ENCODE assay signal across 13 cellular contexts in the genomic region with DNA sequence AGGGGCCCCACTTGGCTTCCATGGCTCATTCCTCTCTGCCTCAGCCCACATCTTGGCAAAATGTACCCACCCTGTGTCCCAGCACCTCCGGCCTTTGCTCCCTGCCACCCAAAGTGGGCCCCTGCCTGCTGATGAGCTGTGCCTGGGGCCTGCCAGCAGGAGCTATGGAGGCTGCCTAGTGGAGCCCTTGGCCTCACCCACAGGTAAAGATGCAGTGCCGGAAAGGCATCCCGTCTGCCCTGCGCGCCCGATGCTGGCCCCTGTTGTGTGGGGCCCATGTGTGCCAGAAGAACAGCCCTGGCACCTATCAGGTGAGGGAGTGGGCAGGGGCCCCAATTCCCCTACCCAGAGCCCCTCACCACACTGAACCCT. TPM values are rescaled to one million over a fixed set of nuclear protein-coding genes. Genes with fewer than 3 reads are reported as not detected.
DNase-seq lines count a peak whose midpoint lies in the region; ATAC-seq and TF ChIP-seq lines count a peak whose summit lies in the region.
"Had no signal": no experiment of that assay in that cellular context is flagged by ENCODE, and none has a peak within 500 bp of the region (broad histone marks: within the 10 kb centered on the region; RNA-seq: fewer than 3 reads in every experiment).

No MANE protein-coding gene starts in this region.

- DNase-seq in stimulated activated naive CD8-positive, alpha-beta T cell treated with anti-CD3 and anti-CD28 coated beads, Interleukin-15, Interleukin-2, amounts not matched to agents 100 U/mL and 50 U/mL, for 24 hours: no peak
- no peak for DNase-seq in activated T-helper 1 cell treated with anti-CD3 and anti-CD28 coated beads, Interleukin-12 subunit alpha, Interleukin-12 subunit beta, Interleukin-2, Interleukin-4 antibody, amounts not matched to agents 30 ng/mL and 10 ng/mL and 1 ng/mL, durations not matched to agents 14 hours and 24 hours and 36 hours (ENCODE audit: low spot score)
- DNase-seq in lower lobe of right lung (no peak), A172 (ENCODE audit: low spot score) (no peak), GM19240 (ENCODE audit: insufficient read length, low spot score) (no peak), putamen (ENCODE audit: low spot score) (no peak)
- DNase-seq: islet precursor cell had no signal

- H3K4me3 Mint-ChIP-seq in stimulated activated naive CD8-positive, alpha-beta T cell treated with anti-CD3 and anti-CD28 coated beads, Interleukin-15, Interleukin-2, amounts not matched to agents 100 ng/mL and 50 ng/mL, for 24 hours: peak overlapping the region; percentile 98
- H3K4me3 Mint-ChIP-seq in activated T-helper 1 cell treated with anti-CD3 and anti-CD28 coated beads, Interleukin-12 subunit alpha, Interleukin-12 subunit beta, Interleukin-2, Interleukin-4 antibody, amounts not matched to agents 30 ng/mL and 10 ng/mL and 1 ng/mL, durations not matched to agents 14 hours and 24 hours and 36 hours: peak overlapping the region; percentile 88

- intact Hi-C loops in activated T-helper 1 cell treated with anti-CD3 and anti-CD28 coated beads, Interleukin-12 subunit alpha, Interleukin-12 subunit beta, Interleukin-2, Interleukin-4 antibody, amounts not matched to agents 30 ng/mL and 10 ng/mL and 1 ng/mL, durations not matched to agents 14 hours and 24 hours and 36 hours (cut with micrococcal nuclease): loop anchor here (5.0 to 10.0 kb wide), 3 partner anchors 200 to 1550 kb away; a partner anchor contains a TSS
- intact Hi-C loops in lower lobe of right lung (cut with DNase I): no loop called here

- H3K9me3 ChIP-seq in lower lobe of right lung: no peaks in the 10 kb centered on the region
- H3K9me3 ChIP-seq: ascending aorta, gastroesophageal sphincter had no signal

- H3K27ac ChIP-seq in lower lobe of right lung (peak overlapping the region; percentile 78), urinary bladder (ENCODE audit: low read depth) (no peak overlapping the region)
- H3K27ac ChIP-seq: ascending aorta, gastroesophageal sphincter had no signal

- H3K4me1 ChIP-seq in lower lobe of right lung (peaks cover 38% of the 10 kb centered on the region), urinary bladder (ENCODE audit: insufficient read depth) (no peaks in the 10 kb centered on the region)

- WGBS in urinary bladder: 88% methylated on average over 6 of the region's 6 CpGs

- no peaks in the 10 kb centered on the region for H3K27me3 ChIP-seq in lower lobe of right lung (ENCODE audit: low read depth)
- H3K27me3 ChIP-seq: ascending aorta had no signal

- H3K4me1 Mint-ChIP-seq in stimulated activated naive CD8-positive, alpha-beta T cell treated with anti-CD3 and anti-CD28 coated beads, Interleukin-15, Interleukin-2, amounts not matched to agents 100 ng/mL and 50 ng/mL, for 24 hours (ENCODE audit: low read depth): peaks cover 77% of the 10 kb centered on the region
- peaks cover 60% of the 10 kb centered on the region for H3K4me1 Mint-ChIP-seq in activated T-helper 1 cell treated with anti-CD3 and anti-CD28 coated beads, Interleukin-12 subunit alpha, Interleukin-12 subunit beta, Interleukin-2, Interleukin-4 antibody, amounts not matched to agents 30 ng/mL and 10 ng/mL and 1 ng/mL, durations not matched to agents 14 hours and 24 hours and 36 hours (ENCODE audit: low read depth)

- peaks cover 17% of the 10 kb centered on the region for H3K36me3 Mint-ChIP-seq in stimulated activated naive CD8-positive, alpha-beta T cell treated with anti-CD3 and anti-CD28 coated beads, Interleukin-15, Interleukin-2, amounts not matched to agents 100 ng/mL and 50 ng/mL, for 24 hours (ENCODE audit: low read depth)
- peaks cover 35% of the 10 kb centered on the region for H3K36me3 Mint-ChIP-seq in activated T-helper 1 cell treated with anti-CD3 and anti-CD28 coated beads, Interleukin-12 subunit alpha, Interleukin-12 subunit beta, Interleukin-2, Interleukin-4 antibody, amounts not matched to agents 30 ng/mL and 10 ng/mL and 1 ng/mL, durations not matched to agents 14 hours and 24 hours and 36 hours (ENCODE audit: low read depth)

- no peaks in the 10 kb centered on the region for H3K27me3 Mint-ChIP-seq in stimulated activated naive CD8-positive, alpha-beta T cell treated with anti-CD3 and anti-CD28 coated beads, Interleukin-15, Interleukin-2, amounts not matched to agents 100 ng/mL and 50 ng/mL, for 24 hours
- no peaks in the 10 kb centered on the region for H3K27me3 Mint-ChIP-seq in activated T-helper 1 cell treated with anti-CD3 and anti-CD28 coated beads, Interleukin-12 subunit alpha, Interleukin-12 subunit beta, Interleukin-2, Interleukin-4 antibody, amounts not matched to agents 30 ng/mL and 10 ng/mL and 1 ng/mL, durations not matched to agents 14 hours and 24 hours and 36 hours (ENCODE audit: insufficient read depth)

- H3K36me3 ChIP-seq in lower lobe of right lung (peaks cover 4% of the 10 kb centered on the region), urinary bladder (ENCODE audit: insufficient read depth) (peaks cover 2% of the 10 kb centered on the region)
- H3K36me3 ChIP-seq: ascending aorta had no signal

- H3K27ac Mint-ChIP-seq in stimulated activated naive CD8-positive, alpha-beta T cell treated with anti-CD3 and anti-CD28 coated beads, Interleukin-15, Interleukin-2, amounts not matched to agents 100 ng/mL and 50 ng/mL, for 24 hours: peak overlapping the region; percentile 97
- peak overlapping the region; percentile 88 for H3K27ac Mint-ChIP-seq in activated T-helper 1 cell treated with anti-CD3 and anti-CD28 coated beads, Interleukin-12 subunit alpha, Interleukin-12 subunit beta, Interleukin-2, Interleukin-4 antibody, amounts not matched to agents 30 ng/mL and 10 ng/mL and 1 ng/mL, durations not matched to agents 14 hours and 24 hours and 36 hours

- TF ChIP-seq CTCF in lower lobe of right lung (IDR thresholded peaks at IDR 0.05): no peak

- H3K9me3 Mint-ChIP-seq in stimulated activated naive CD8-positive, alpha-beta T cell treated with anti-CD3 and anti-CD28 coated beads, Interleukin-15, Interleukin-2, amounts not matched to agents 100 ng/mL and 50 ng/mL, for 24 hours: no peaks in the 10 kb centered on the region
- H3K9me3 Mint-ChIP-seq in activated T-helper 1 cell treated with anti-CD3 and anti-CD28 coated beads, Interleukin-12 subunit alpha, Interleukin-12 subunit beta, Interleukin-2, Interleukin-4 antibody, amounts not matched to agents 30 ng/mL and 10 ng/mL and 1 ng/mL, durations not matched to agents 14 hours and 24 hours and 36 hours: no peaks in the 10 kb centered on the region

- H3K4me3 ChIP-seq in lower lobe of right lung (peak overlapping the region; percentile 55), urinary bladder (ENCODE audit: low read depth, low read length) (peak overlapping the region; percentile 6)
- H3K4me3 ChIP-seq: ascending aorta, smooth muscle cell had no signal

- ATAC-seq in stimulated activated naive CD8-positive, alpha-beta T cell treated with anti-CD3 and anti-CD28 coated beads, Interleukin-15, Interleukin-2, amounts not matched to agents 100 U/mL and 50 U/mL, for 24 hours: no peak
- no peak for ATAC-seq in lower lobe of right lung
- ATAC-seq: gastroesophageal sphincter had no signal

RNA-seq across cellular contexts. Expression of a gene that starts 1.3 kb away (rescaled TPM):
- total RNA-seq in activated T-helper 1 cell treated with anti-CD3 and anti-CD28 coated beads, Interleukin-12 subunit alpha, Interleukin-12 subunit beta, Interleukin-2, Interleukin-4 antibody, amounts not matched to agents 30 ng/mL and 10 ng/mL and 1 ng/mL, durations not matched to agents 14 hours and 24 hours and 36 hours: 131 and 135 TPM in 2 replicates
- total RNA-seq in lower lobe of right lung (45.3 TPM), urinary bladder (0.42 TPM)
- 2.6 TPM for polyA plus RNA-seq in urinary bladder
- not detected in 2 replicates for total RNA-seq in A172 (2014; rRNA removed; shearing (Covaris generic))
- total RNA-seq: smooth muscle cell had no signal
- polyA plus RNA-seq: neural cell, smooth muscle cell had no signal

RNA-seq across cellular contexts. Expression of a gene that starts 3.5 kb away (rescaled TPM):
- 260 and 263 TPM in 2 replicates for total RNA-seq in activated T-helper 1 cell treated with anti-CD3 and anti-CD28 coated beads, Interleukin-12 subunit alpha, Interleukin-12 subunit beta, Interleukin-2, Interleukin-4 antibody, amounts not matched to agents 30 ng/mL and 10 ng/mL and 1 ng/mL, durations not matched to agents 14 hours and 24 hours and 36 hours
- 144 TPM for total RNA-seq in lower lobe of right lung
- total RNA-seq in urinary bladder: 70.6 TPM
- polyA plus RNA-seq in urinary bladder: 85.9 TPM
- total RNA-seq in A172 (2014; rRNA removed; shearing (Covaris generic)): 192 and 217 TPM in 2 replicates

RNA-seq across cellular contexts. Expression of a gene that starts 10.3 kb away (rescaled TPM):
- 0.62 and 0.81 TPM in 2 replicates for total RNA-seq in activated T-helper 1 cell treated with anti-CD3 and anti-CD28 coated beads, Interleukin-12 subunit alpha, Interleukin-12 subunit beta, Interleukin-2, Interleukin-4 antibody, amounts not matched to agents 30 ng/mL and 10 ng/mL and 1 ng/mL, durations not matched to agents 14 hours and 24 hours and 36 hours
- total RNA-seq in lower lobe of right lung (0.71 TPM), urinary bladder (0.63 TPM)
- 0.76 TPM for polyA plus RNA-seq in urinary bladder
- 0.05 TPM in 1 of 2 replicates, not detected in the other for total RNA-seq in A172 (2014; rRNA removed; shearing (Covaris generic))
- polyA plus RNA-seq: neural cell had no signal

RNA-seq across cellular contexts. Expression of a gene that starts 13.4 kb away (rescaled TPM):
- 30.7 and 31.6 TPM in 2 replicates for total RNA-seq in activated T-helper 1 cell treated with anti-CD3 and anti-CD28 coated beads, Interleukin-12 subunit alpha, Interleukin-12 subunit beta, Interleukin-2, Interleukin-4 antibody, amounts not matched to agents 30 ng/mL and 10 ng/mL and 1 ng/mL, durations not matched to agents 14 hours and 24 hours and 36 hours
- total RNA-seq in lower lobe of right lung (28.9 TPM), urinary bladder (7.5 TPM)
- 16.9 TPM for polyA plus RNA-seq in urinary bladder
- total RNA-seq in A172 (2014; rRNA removed; shearing (Covaris generic)): 6.2 and 15.0 TPM in 2 replicates

RNA-seq across cellular contexts. Expression of a gene that starts 23.1 kb away (rescaled TPM):
- 84.1 and 86.2 TPM in 2 replicates for total RNA-seq in activated T-helper 1 cell treated with anti-CD3 and anti-CD28 coated beads, Interleukin-12 subunit alpha, Interleukin-12 subunit beta, Interleukin-2, Interleukin-4 antibody, amounts not matched to agents 30 ng/mL and 10 ng/mL and 1 ng/mL, durations not matched to agents 14 hours and 24 hours and 36 hours
- total RNA-seq in lower lobe of right lung: 42.1 TPM
- total RNA-seq in urinary bladder: 19.8 TPM
- 41.2 TPM for polyA plus RNA-seq in urinary bladder
- total RNA-seq in A172 (2014; rRNA removed; shearing (Covaris generic)): 83.6 and 89.8 TPM in 2 replicates

Comparison
In these comparisons a context has a peak if more than half of its experiments do, and no peak if none do; other contexts are left out.
1. RNA of a gene that starts 1.3 kb away (total RNA-seq): 131 to 135 TPM in activated T-helper 1 cell treated with anti-CD3 and anti-CD28 coated beads, Interleukin-12 subunit alpha, Interleukin-12 subunit beta, Interleukin-2, Interleukin-4 antibody, amounts not matched to agents 30 ng/mL and 10 ng/mL and 1 ng/mL, durations not matched to agents 14 hours and 24 hours and 36 hours and 45.3 TPM in lower lobe of right lung (single experiment); 0.42 TPM in urinary bladder (single experiment) and not detected in A172; every median in the first group is over 10 times any median in the second.